15 cellular contexts compared by ENCODE assay signal in the genomic region with DNA sequence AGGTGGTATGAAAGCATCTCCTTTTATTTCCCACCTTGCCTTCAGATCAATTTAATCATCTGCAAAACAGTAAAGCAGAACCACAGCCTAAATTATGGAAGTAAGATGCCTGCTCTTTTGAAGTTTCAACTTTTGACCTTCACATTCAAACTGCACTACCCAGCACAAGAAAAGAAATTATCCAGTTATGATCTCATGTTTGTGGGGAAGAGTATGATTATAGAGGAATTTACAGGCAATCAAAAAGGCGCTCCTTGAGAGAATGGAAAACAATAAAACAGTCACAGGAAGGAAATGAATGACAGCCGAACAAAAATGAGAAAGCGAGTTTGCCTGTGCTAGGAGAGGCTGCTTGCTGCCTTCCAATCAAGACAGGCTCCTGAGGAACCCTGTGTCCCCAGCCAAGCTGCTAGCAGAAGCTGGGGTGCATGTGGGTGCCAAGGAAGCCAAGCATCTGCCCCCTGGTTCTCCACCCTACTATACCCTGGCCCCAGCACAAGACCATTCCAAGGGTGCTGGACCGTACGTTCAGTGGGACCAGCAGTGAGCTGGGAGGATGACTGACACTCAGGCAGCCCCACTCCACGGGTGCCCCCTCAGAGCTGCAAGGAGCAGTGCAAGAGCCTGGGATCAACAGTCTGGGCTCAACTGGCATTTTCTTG. TPM values are rescaled to one million over a fixed set of nuclear protein-coding genes. Genes with fewer than 3 reads are reported as not detected.
DNase-seq lines count a peak whose midpoint lies in the region; ATAC-seq and TF ChIP-seq lines count a peak whose summit lies in the region.
"Had no signal": no experiment of that assay in that cellular context is flagged by ENCODE, and none has a peak within 500 bp of the region (broad histone marks: within the 10 kb centered on the region; RNA-seq: fewer than 3 reads in every experiment).

No MANE protein-coding gene starts in this region.

- no peaks in the 10 kb centered on the region for H3K27me3 ChIP-seq in BJ (ENCODE audit: control insufficient read depth, insufficient read depth, low read length)

- ATAC-seq in GM21786 (IDR thresholded peaks at IDR 0.05; ENCODE audit: unreplicated experiment): no peak
- ATAC-seq: natural killer cell; Panc1; stimulated activated naive CD8-positive, alpha-beta T cell treated with anti-CD3 and anti-CD28 coated beads, Interleukin-15, Interleukin-2, amounts not matched to agents 100 U/mL and 50 U/mL, for 24 hours had no signal

- CTCF ChIA-PET in BJ (lab: Yijun Ruan, JAX): no interaction called here
- CTCF ChIA-PET in OCI-LY7 (lab: Charles Lee; ENCODE audit: unreplicated experiment): no interaction called here

- H3K36me3 ChIP-seq in BJ (ENCODE audit: control insufficient read depth, insufficient read depth, low read length) (no peaks in the 10 kb centered on the region; the same call in 1 of the 2 replicates), OCI-LY7 (ENCODE audit: insufficient read depth, low read length) (no peaks in the 10 kb centered on the region)

- intact Hi-C loops in OCI-LY7 (cut with micrococcal nuclease; ENCODE audit: unreplicated experiment): no loop called here

- DNase-seq in BJ (ENCODE audit: low read depth): peak; percentile 50
- peak; percentile 10 for DNase-seq in LoVo (ENCODE audit: low spot score)
- peak; percentile 17 to 69 for DNase-seq in cardiac fibroblast (ENCODE audit: low read depth in 2 of 2)
- no peak for DNase-seq in nephron progenitor cell
- DNase-seq in OCI-LY7 (ENCODE audit: low spot score): no peak
- no peak for DNase-seq in DMS 273 (lab: John Stamatoyannopoulos, UW; ENCODE audit: unreplicated experiment)
- no peak for DNase-seq in NCI-H2171 treated with DMSO at 0.1 percent for 48 hours (lab: John Stamatoyannopoulos, UW)
- DNase-seq: activated CD4-positive, CD25-positive, alpha-beta regulatory T cell treated with anti-CD3 and anti-CD28 coated beads, Interleukin-2, amount 50 U/mL, for 72 hours; activated naive CD4-positive, alpha-beta T cell treated with anti-CD3 and anti-CD28 coated beads, Interleukin-2, amount 50 U/mL, for 16 hours; effector CD8-positive, alpha-beta T cell; natural killer cell; NCI-H187 treated with DMSO at 0.1 percent for 48 hours; stimulated activated naive CD8-positive, alpha-beta T cell treated with anti-CD3 and anti-CD28 coated beads, Interleukin-15, Interleukin-2, amounts not matched to agents 100 U/mL and 50 U/mL, for 24 hours had no signal

- no peak overlapping the region for H3K4me3 Mint-ChIP-seq in nephron progenitor cell
- H3K4me3 Mint-ChIP-seq: natural killer cell had no signal

- TF ChIP-seq CTCF in BJ (IDR thresholded peaks at IDR 0.05; ENCODE audit: insufficient read depth, low read depth, low read length) (no peak), cardiac fibroblast (IDR thresholded peaks at IDR 0.05; ENCODE audit: low read depth, low read length) (no peak), nephron progenitor cell (IDR thresholded peaks at IDR 0.05) (no peak), OCI-LY7 (conservative IDR thresholded peaks at IDR 0.05; ENCODE audit: low read length) (no peak)

- H3K27ac ChIP-seq in OCI-LY7 (ENCODE audit: low read depth, low read length, poor library complexity, severe bottlenecking): no peak overlapping the region

- H3K79me2 ChIP-seq in OCI-LY7 (ENCODE audit: insufficient read depth, low read depth, low read length): no peaks in the 10 kb centered on the region

- peaks cover 4% of the 10 kb centered on the region for H3K9me3 Mint-ChIP-seq in nephron progenitor cell
- H3K9me3 Mint-ChIP-seq: natural killer cell had no signal

- no TSS peak for BruUV-seq in OCI-LY7 (replicated peaks; lab: Mats Ljungman, UMichigan)

- no peaks in the 10 kb centered on the region for H3K27me3 Mint-ChIP-seq in nephron progenitor cell (ENCODE audit: low read depth, poor library complexity)

- no peaks in the 10 kb centered on the region for H3K9me2 ChIP-seq in OCI-LY7 (ENCODE audit: insufficient read depth, low read length)

- H3K4me2 ChIP-seq in OCI-LY7 (ENCODE audit: low read length): no peak overlapping the region

- peaks cover 30% of the 10 kb centered on the region for H3K4me1 Mint-ChIP-seq in nephron progenitor cell

- no peaks in the 10 kb centered on the region for H3K9me3 ChIP-seq in OCI-LY7 (ENCODE audit: low read length)

- peak overlapping the region; percentile 80 for H3K27ac Mint-ChIP-seq in nephron progenitor cell
- H3K27ac Mint-ChIP-seq: natural killer cell had no signal

- POLR2A ChIA-PET in BJ (lab: Charles Lee): no interaction called here
- POLR2A ChIA-PET in OCI-LY7 (lab: Charles Lee): no interaction called here

- H4K20me1 ChIP-seq in OCI-LY7 (ENCODE audit: insufficient read depth, low read length): no peaks in the 10 kb centered on the region

- H3K4me3 ChIP-seq in BJ (ENCODE audit: low read depth, low read length) (no peak overlapping the region), cardiac fibroblast (replicated peaks in 1 of 2; ENCODE audit: low read depth in 2 of 2, low read length in 2 of 2) (no peak overlapping the region), OCI-LY7 (ENCODE audit: low read depth, low read length, poor library complexity, severe bottlenecking) (no peak overlapping the region)

- H3K36me3 Mint-ChIP-seq in nephron progenitor cell (ENCODE audit: low read depth): peaks cover 20% of the 10 kb centered on the region

- H2AFZ ChIP-seq in OCI-LY7 (ENCODE audit: low read length): no peak overlapping the region

- H3K4me1 ChIP-seq in OCI-LY7 (ENCODE audit: insufficient read depth, low read length, poor library complexity, severe bottlenecking): no peaks in the 10 kb centered on the region

RNA-seq across cellular contexts. Expression of gene PEPD, which starts 47.8 kb away (rescaled TPM):
- 69.8 and 97.6 TPM in 2 replicates for polyA plus RNA-seq in BJ (2011; rRNA removed)
- 45.3 and 67.5 TPM in 2 replicates for polyA minus RNA-seq in BJ (2011; rRNA and poly(A)+ RNA removed)
- total RNA-seq in OCI-LY7 (2014; rRNA removed; shearing (Covaris generic)): 23.5 and 24.4 TPM in 2 replicates
- 29.7 and 30.5 TPM in 2 replicates for total RNA-seq in OCI-LY7 (2022)

Comparison
In these comparisons a context has a peak if more than half of its experiments do, and no peak if none do; other contexts are left out.
1. DNase-seq: peak in BJ (single experiment), LoVo (single experiment) and cardiac fibroblast (2 of 2); none in nephron progenitor cell (single experiment), OCI-LY7 (single experiment), DMS 273 (single experiment) and NCI-H2171 treated with DMSO at 0.1 percent for 48 hours (single experiment).